ENCODE assay signal across 7 cellular contexts in genomic region chr16:54094641-54095040, GRCh38.
"Had no signal": no experiment of that assay in that cellular context is flagged by ENCODE, and none has a peak within 500 bp of the region (broad histone marks: within the 10 kb centered on the region; RNA-seq: fewer than 3 reads in every experiment).

No MANE protein-coding gene starts in this region.

- H3K27me3 Mint-ChIP-seq: IgD-negative memory B cell had no signal

- H3K4me3 Mint-ChIP-seq: GM23338, H9, IgD-negative memory B cell had no signal

- DNase-seq: H9, HCEC 1CT, KBM-7 had no signal

- H3K4me1 Mint-ChIP-seq: GM23338, H9 had no signal

- H3K27ac ChIP-seq: HL-60 had no signal

- H2AFZ ChIP-seq: GM23338 had no signal

- H3K4me3 ChIP-seq: GM23338 had no signal

- H3K27ac Mint-ChIP-seq: GM23338, IgD-negative memory B cell had no signal

- H3K4me2 ChIP-seq: GM23338 had no signal

- H3K9me3 Mint-ChIP-seq: GM23338, H9 had no signal

- ATAC-seq: GM23338, HepG2 had no signal
